ENCODE assay signal across 28 cellular contexts in genomic region chr14:56730468-56731145, GRCh38.
DNase-seq lines count a peak whose midpoint lies in the region; ATAC-seq and TF ChIP-seq lines count a peak whose summit lies in the region.
"Had no signal": no experiment of that assay in that cellular context is flagged by ENCODE, and none has a peak within 500 bp of the region (broad histone marks: within the 10 kb centered on the region; RNA-seq: fewer than 3 reads in every experiment).

No MANE protein-coding gene starts in this region.

- H3K36me3 Mint-ChIP-seq in type B pancreatic cell = no peaks in the 10 kb centered on the region
- H3K36me3 Mint-ChIP-seq: brain had no signal

- H3K27ac ChIP-seq in left ventricle myocardium inferior (replicated peaks) (no peak overlapping the region), right cardiac atrium (ENCODE audit: low read length) (no peak overlapping the region), hepatocyte (no peak overlapping the region)
- H3K27ac ChIP-seq: A549, lower lobe of right lung, prostate gland, sigmoid colon, SK-N-MC, tibial artery had no signal

- H4K20me1 ChIP-seq in hepatocyte (ENCODE audit: insufficient read depth, poor library complexity, severe bottlenecking) = no peaks in the 10 kb centered on the region

- intact Hi-C loops in left ventricle myocardium inferior (cut with micrococcal nuclease) (no loop called here), right cardiac atrium (cut with DNase I) (no loop called here), posterior vena cava (cut with DNase I) (no loop called here)

- no peaks in the 10 kb centered on the region for H3K4me1 ChIP-seq in left ventricle myocardium inferior
- no peaks in the 10 kb centered on the region for H3K4me1 ChIP-seq in right cardiac atrium (ENCODE audit: control insufficient read depth, insufficient read depth, low read length)
- H3K4me1 ChIP-seq in hepatocyte (ENCODE audit: insufficient read depth) = no peaks in the 10 kb centered on the region
- H3K4me1 ChIP-seq: A549, lower lobe of right lung, prostate gland, sigmoid colon, tibial artery had no signal

- H3K36me3 ChIP-seq in left ventricle myocardium inferior (no peaks in the 10 kb centered on the region), hepatocyte (replicated peaks; ENCODE audit: insufficient read depth, low read depth) (no peaks in the 10 kb centered on the region)
- H3K36me3 ChIP-seq: lower lobe of right lung, prostate gland, sigmoid colon, tibial artery had no signal

- H3K9me3 ChIP-seq in left ventricle myocardium inferior (replicated peaks) = no peaks in the 10 kb centered on the region
- H3K9me3 ChIP-seq in right cardiac atrium (ENCODE audit: control insufficient read depth, low read length) = no peaks in the 10 kb centered on the region
- no peaks in the 10 kb centered on the region for H3K9me3 ChIP-seq in hepatocyte (ENCODE audit: low read depth)
- H3K9me3 ChIP-seq: A549, lower lobe of right lung, prostate gland, sigmoid colon, tibial artery had no signal

- H3K4me3 ChIP-seq in left ventricle myocardium inferior = peak overlapping the region; percentile 19
- no peak overlapping the region for H3K4me3 ChIP-seq in right cardiac atrium (ENCODE audit: low read length)
- H3K4me3 ChIP-seq in hepatocyte = no peak overlapping the region
- H3K4me3 ChIP-seq: A549, GM12878, lower lobe of right lung, prostate gland, sigmoid colon, SK-N-MC, tibial artery had no signal

- TF ChIP-seq CTCF in left ventricle myocardium inferior (IDR thresholded peaks at IDR 0.05; ENCODE audit: borderline replicate concordance) = no peak
- no peak for TF ChIP-seq CTCF in hepatocyte (IDR thresholded peaks at IDR 0.05; ENCODE audit: poor library complexity)
- TF ChIP-seq CTCF in type B pancreatic cell (conservative IDR thresholded peaks at IDR 0.05) = no peak

- no peak overlapping the region for H3K27ac Mint-ChIP-seq in type B pancreatic cell
- H3K27ac Mint-ChIP-seq: activated CD8-positive, alpha-beta T cell treated with anti-CD3 and anti-CD28 coated beads for 36 hours; activated T-helper 1 cell treated with anti-CD3 and anti-CD28 coated beads, Interleukin-12 subunit alpha, Interleukin-12 subunit beta, Interleukin-2, Interleukin-4 antibody, amounts not matched to agents 30 ng/mL and 10 ng/mL and 1 ng/mL, durations not matched to agents 14 hours and 24 hours and 36 hours; IgD-negative memory B cell; naive thymus-derived CD4-positive, alpha-beta T cell had no signal

- peak overlapping the region; percentile 14 for H3K4me3 Mint-ChIP-seq in type B pancreatic cell
- H3K4me3 Mint-ChIP-seq: activated CD8-positive, alpha-beta T cell treated with anti-CD3 and anti-CD28 coated beads for 36 hours; activated T-helper 1 cell treated with anti-CD3 and anti-CD28 coated beads, Interleukin-12 subunit alpha, Interleukin-12 subunit beta, Interleukin-2, Interleukin-4 antibody, amounts not matched to agents 30 ng/mL and 10 ng/mL and 1 ng/mL, durations not matched to agents 14 hours and 24 hours and 36 hours; naive thymus-derived CD4-positive, alpha-beta T cell had no signal

- no peaks in the 10 kb centered on the region for H3K9me2 ChIP-seq in hepatocyte (replicated peaks; ENCODE audit: insufficient read depth)

- peak overlapping the region; percentile 72 for H3K4me2 ChIP-seq in hepatocyte
- H3K4me2 ChIP-seq: A549 had no signal

- H3K27me3 Mint-ChIP-seq in type B pancreatic cell = peaks cover 50% of the 10 kb centered on the region

- ATAC-seq in right cardiac atrium = no peak
- ATAC-seq: A549; activated CD8-positive, alpha-beta T cell treated with anti-CD3 and anti-CD28 coated beads for 36 hours; GM12878; lower lobe of right lung; naive thymus-derived CD4-positive, alpha-beta T cell had no signal

- no peaks in the 10 kb centered on the region for H3K79me2 ChIP-seq in hepatocyte

- DNase-seq in left ventricle myocardium inferior (no peak), right cardiac atrium (no peak), NCI-H82 treated with DMSO at 0.1 percent for 48 hours (lab: John Stamatoyannopoulos, UW; ENCODE audit: unreplicated experiment) (peak; percentile 100), hepatocyte (ENCODE audit: low spot score) (peak; percentile 19), type B pancreatic cell (ENCODE audit: extremely low spot score, unreplicated experiment) (no peak), T-helper 1 cell (no peak), posterior vena cava (ENCODE audit: low spot score) (no peak)
- DNase-seq in activated effector memory CD4-positive, alpha-beta T cell treated with anti-CD3 and anti-CD28 coated beads, Interleukin-2, amount 50 U/mL, for 16 hours = no peak
- DNase-seq: activated CD4-positive, CD25-positive, alpha-beta regulatory T cell treated with anti-CD3 and anti-CD28 coated beads, Interleukin-2, amount 50 U/mL, for 72 hours; activated CD8-positive, alpha-beta memory T cell treated with anti-CD3 and anti-CD28 coated beads, Interleukin-2, amount 50 U/mL, for 48 hours; activated CD8-positive, alpha-beta T cell treated with anti-CD3 and anti-CD28 coated beads for 36 hours; activated naive CD4-positive, alpha-beta T cell treated with anti-CD3 and anti-CD28 coated beads, Interleukin-2, amount 50 U/mL, for 16 hours; amniotic stem cell; lower lobe of right lung; naive thymus-derived CD4-positive, alpha-beta T cell; NCI-H146; NCI-H446 treated with DMSO at 0.1 percent for 48 hours; nucleus accumbens; sigmoid colon; stimulated activated CD4-positive, alpha-beta T cell treated with anti-CD3 and anti-CD28 coated beads, Interleukin-4, amount 100 ng/mL, for 1 hour; tibial artery had no signal

- WGBS in right cardiac atrium = 13% methylated on average over 18 of the region's 18 CpGs
- WGBS in hepatocyte (ENCODE audit: low lambda C conversion rate, missing lambda C conversion rate) = 25% methylated on average over 18 of the region's 18 CpGs

- peaks cover 6% of the 10 kb centered on the region for H3K4me1 Mint-ChIP-seq in type B pancreatic cell (ENCODE audit: unreplicated experiment)
- H3K4me1 Mint-ChIP-seq: naive thymus-derived CD4-positive, alpha-beta T cell had no signal

- H2AFZ ChIP-seq in hepatocyte = no peak overlapping the region

- H3K27me3 ChIP-seq in left ventricle myocardium inferior (ENCODE audit: low read depth) = peaks cover 69% of the 10 kb centered on the region
- H3K27me3 ChIP-seq in right cardiac atrium (ENCODE audit: control insufficient read depth, insufficient read depth) = no peaks in the 10 kb centered on the region
- peaks cover 5% of the 10 kb centered on the region for H3K27me3 ChIP-seq in hepatocyte

- H3K9me3 Mint-ChIP-seq in type B pancreatic cell = no peaks in the 10 kb centered on the region
- H3K9me3 Mint-ChIP-seq: activated CD8-positive, alpha-beta T cell treated with anti-CD3 and anti-CD28 coated beads for 36 hours; activated T-helper 1 cell treated with anti-CD3 and anti-CD28 coated beads, Interleukin-12 subunit alpha, Interleukin-12 subunit beta, Interleukin-2, Interleukin-4 antibody, amounts not matched to agents 30 ng/mL and 10 ng/mL and 1 ng/mL, durations not matched to agents 14 hours and 24 hours and 36 hours; IgD-negative memory B cell had no signal

Comparison
In these comparisons a context has a peak if more than half of its experiments do, and no peak if none do; other contexts are left out.
1. DNase-seq: peak in NCI-H82 treated with DMSO at 0.1 percent for 48 hours (single experiment) and hepatocyte (single experiment); none in left ventricle myocardium inferior (single experiment), right cardiac atrium (0 of 3), type B pancreatic cell (single experiment), T-helper 1 cell (0 of 5), posterior vena cava (single experiment) and activated effector memory CD4-positive, alpha-beta T cell treated with anti-CD3 and anti-CD28 coated beads, Interleukin-2, amount 50 U/mL, for 16 hours (single experiment).